12 cellular contexts compared by ENCODE assay signal in the genomic region with DNA sequence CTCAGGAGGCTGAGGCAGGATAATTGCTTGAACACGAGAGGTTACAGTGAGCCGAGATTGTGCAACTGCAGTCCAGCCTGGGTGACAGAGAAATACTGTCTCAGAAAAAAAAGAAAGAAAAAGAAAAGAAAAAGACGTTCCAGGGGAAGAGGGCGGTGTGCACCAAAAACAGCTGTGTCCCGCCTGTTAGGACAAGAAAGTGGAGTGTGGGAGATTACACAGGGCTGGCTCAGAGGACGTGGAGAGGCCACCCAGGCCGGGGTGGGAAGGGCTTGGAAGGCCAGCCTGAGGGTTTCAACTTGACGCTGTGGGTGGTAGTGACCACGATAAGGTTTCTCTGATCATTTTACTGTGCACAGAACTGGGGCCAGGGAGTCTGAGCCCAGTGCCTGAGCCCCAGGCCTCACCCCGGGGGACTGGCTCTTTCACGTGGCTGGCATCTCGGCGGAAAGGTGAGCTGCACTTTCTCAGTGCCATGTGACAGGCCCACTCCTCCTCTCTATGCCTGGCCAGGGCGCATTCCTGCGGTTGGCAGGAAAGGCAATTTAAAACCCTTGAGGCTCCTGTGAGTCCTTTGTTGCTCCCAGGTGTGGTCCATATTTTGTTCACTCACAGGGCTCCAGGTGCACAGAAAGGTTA. TPM values are rescaled to one million over a fixed set of nuclear protein-coding genes. Genes with fewer than 3 reads are reported as not detected.
DNase-seq lines count a peak whose midpoint lies in the region; ATAC-seq, FAIRE-seq and TF ChIP-seq lines count a peak whose summit lies in the region.
"Had no signal": no experiment of that assay in that cellular context is flagged by ENCODE, and none has a peak within 500 bp of the region (broad histone marks: within the 10 kb centered on the region; RNA-seq: fewer than 3 reads in every experiment).

No MANE protein-coding gene starts in this region.

- H3K27ac ChIP-seq in ovary = no peak overlapping the region

- ATAC-seq in GM19351 (IDR thresholded peaks at IDR 0.05; ENCODE audit: unreplicated experiment) (no peak), GM21390 (IDR thresholded peaks at IDR 0.05; ENCODE audit: unreplicated experiment) (no peak), GM21723 (IDR thresholded peaks at IDR 0.05; ENCODE audit: unreplicated experiment) (no peak)

- intact Hi-C loops in ovary (cut with DNase I) = no loop called here

- no peak for TF ChIP-seq POLR2A in ovary (IDR thresholded peaks at IDR 0.05)

- DNase-seq in DMS79 (lab: John Stamatoyannopoulos, UW) (peak; percentile 97), NCI-H2196 (lab: John Stamatoyannopoulos, UW; ENCODE audit: unreplicated experiment) (peak; percentile 89), fibroblast of mammary gland (ENCODE audit: low read depth) (peak; percentile 47), ovary (peak; percentile 53 to 74 (median 70)), HTR-8/SVneo (ENCODE audit: insufficient read length, low spot score) (no peak)
- DNase-seq: activated naive CD8-positive, alpha-beta T cell treated with anti-CD3 and anti-CD28 coated beads, Interleukin-2, amount 10 ng/mL, durations not matched to agents 7 days and 5 days; hippocampal formation; NCI-H1436 treated with DMSO at 0.1 percent for 48 hours; T-helper 2 cell had no signal

- no peaks in the 10 kb centered on the region for H3K36me3 ChIP-seq in ovary

- WGBS in ovary, 3 donors = 17 to 25% (median 24%) methylated on average over 15 of the region's 15 CpGs

- H3K9me3 ChIP-seq in ovary = no peaks in the 10 kb centered on the region

- no peak for TF ChIP-seq EP300 in ovary (IDR thresholded peaks at IDR 0.05)

- peaks cover 19% of the 10 kb centered on the region for H3K4me1 ChIP-seq in ovary (ENCODE audit: insufficient read depth)

- no peaks in the 10 kb centered on the region for H3K27me3 ChIP-seq in ovary

- FAIRE-seq in HTR-8/SVneo (lab: Jason Lieb, UNC) = no peak

- no peak for TF ChIP-seq CTCF in fibroblast of mammary gland (conservative IDR thresholded peaks at IDR 0.05; ENCODE audit: control insufficient read depth, insufficient read depth, low read depth, low read length)
- TF ChIP-seq CTCF in ovary (IDR thresholded peaks at IDR 0.05) = no peak

- H3K4me3 ChIP-seq in fibroblast of mammary gland (ENCODE audit: control insufficient read depth, low read depth, low read length) (no peak overlapping the region), ovary (no peak overlapping the region)

RNA-seq across cellular contexts. Expression of a gene that starts 13.9 kb away (rescaled TPM):
- total RNA-seq in ovary = 10 to 100 TPM; 26.6 to 83.2 (median 68.5) TPM
- polyA plus RNA-seq in ovary = 10 to 100 TPM; 78.9 to 99.3 TPM

RNA-seq across cellular contexts. Expression of a gene that starts 22.2 kb away (rescaled TPM):
- 100 to 1,000 TPM in 6 of 7 donors, 10 to 100 TPM in 1; 91.2 to 191 (median 148) TPM for total RNA-seq in ovary
- 100 to 1,000 TPM in 1 of 2 donors, 10 to 100 TPM in 1; 71.8 to 144 TPM for polyA plus RNA-seq in ovary
